Comparison of ENCODE assay signal across 14 cellular contexts in the genomic region with DNA sequence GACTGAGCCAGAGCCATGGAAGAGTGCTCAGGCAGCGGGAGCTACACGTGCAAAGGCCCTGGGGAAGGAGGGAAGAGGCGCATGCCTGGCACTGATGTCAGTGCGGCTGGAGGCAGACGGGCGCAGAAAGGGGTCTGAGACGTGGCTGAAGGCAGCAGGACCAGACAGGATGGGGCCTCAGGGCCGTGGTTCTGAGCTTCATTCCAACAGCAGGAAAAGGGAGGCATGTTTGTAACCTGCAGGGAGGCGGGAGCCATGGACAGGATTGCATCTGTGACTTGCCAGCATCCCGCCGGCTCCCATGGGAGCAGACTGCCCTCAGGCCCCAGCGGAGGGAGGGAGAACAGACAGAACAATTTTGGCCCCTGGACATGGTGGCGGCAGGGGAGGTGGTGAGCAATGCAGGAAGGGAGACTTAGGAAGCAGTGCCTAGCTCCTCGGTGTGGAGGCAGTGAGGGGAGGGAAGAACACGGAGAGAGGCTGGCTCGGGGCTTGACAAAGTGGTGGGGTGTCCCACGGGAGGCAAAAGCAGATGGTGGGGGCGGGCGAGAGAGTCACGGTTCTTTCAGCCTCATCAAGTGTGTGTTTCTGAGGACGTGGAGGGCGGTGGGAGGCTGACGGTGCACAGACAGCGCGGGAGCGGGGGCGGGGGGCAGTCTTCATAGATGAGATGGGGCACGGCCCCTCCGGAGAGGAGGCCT. TPM values are rescaled to one million over a fixed set of nuclear protein-coding genes. Genes with fewer than 3 reads are reported as not detected.
DNase-seq lines count a peak whose midpoint lies in the region; ATAC-seq and TF ChIP-seq lines count a peak whose summit lies in the region.
"Had no signal": no experiment of that assay in that cellular context is flagged by ENCODE, and none has a peak within 500 bp of the region (broad histone marks: within the 10 kb centered on the region; RNA-seq: fewer than 3 reads in every experiment).

No MANE protein-coding gene starts in this region.

- H3K36me3 ChIP-seq in BLaER1 (peaks cover 23% of the 10 kb centered on the region), HEK293 (ENCODE audit: control insufficient read depth in 2 of 2, insufficient read depth in 1 of 2, low read length in 2 of 2) (no peaks in the 10 kb centered on the region), stomach (no peaks in the 10 kb centered on the region)
- H3K36me3 ChIP-seq: pancreas had no signal

- POLR2A ChIA-PET in HEK293 (lab: Yijun Ruan, JAX) = no interaction called here
- POLR2A ChIA-PET in naive thymus-derived CD8-positive, alpha-beta T cell (lab: Charles Lee) = no interaction called here

- peak overlapping the region in 3 of 10 donors; percentile 47 to 78 (median 48) for H3K27ac Mint-ChIP-seq in naive thymus-derived CD8-positive, alpha-beta T cell
- H3K27ac Mint-ChIP-seq: activated naive CD8-positive, alpha-beta T cell treated with anti-CD3 and anti-CD28 coated beads, Interleukin-2, amount 50 U/mL, for 24 hours had no signal

- H3K36me3 Mint-ChIP-seq in naive thymus-derived CD8-positive, alpha-beta T cell = no peaks in the 10 kb centered on the region

- peak overlapping the region in 7 of 10 donors; percentile 2 to 43 (median 33) for H3K4me3 Mint-ChIP-seq in naive thymus-derived CD8-positive, alpha-beta T cell
- H3K4me3 Mint-ChIP-seq: activated naive CD8-positive, alpha-beta T cell treated with anti-CD3 and anti-CD28 coated beads, Interleukin-2, amount 50 U/mL, for 24 hours had no signal

- peaks cover 16 to 59% (median 43%) of the 10 kb centered on the region in 4 donors for H3K4me1 Mint-ChIP-seq in naive thymus-derived CD8-positive, alpha-beta T cell

- no peak for TF ChIP-seq POLR2A in stomach (IDR thresholded peaks at IDR 0.05)

- peak overlapping the region; percentile 100 for H3K4me2 ChIP-seq in BLaER1

- no peaks in the 10 kb centered on the region for H4K20me1 ChIP-seq in BLaER1

- DNase-seq in T1000 (lab: John Stamatoyannopoulos, UW) = peak; percentile 49
- no peak for DNase-seq in naive thymus-derived CD8-positive, alpha-beta T cell
- DNase-seq in stimulated activated CD4-positive, alpha-beta T cell treated with anti-CD3 and anti-CD28 coated beads, Interleukin-4, amount 100 ng/mL, for 24 hours = no peak
- no peak for DNase-seq in stomach
- DNase-seq in GM20000 (ENCODE audit: low spot score) = no peak
- DNase-seq in activated gamma-delta T cell treated with Interleukin-2 at 50 U/mL for 16 hours = no peak
- DNase-seq: activated naive CD8-positive, alpha-beta T cell treated with anti-CD3 and anti-CD28 coated beads, Interleukin-2, amount 50 U/mL, for 24 hours; mesenchymal stem cell; NCI-H1092 treated with DMSO at 0.1 percent for 48 hours; NCI-H446 had no signal

- ATAC-seq in naive thymus-derived CD8-positive, alpha-beta T cell = no peak
- ATAC-seq: activated naive CD8-positive, alpha-beta T cell treated with anti-CD3 and anti-CD28 coated beads, Interleukin-2, amount 50 U/mL, for 24 hours had no signal

- no peak for TF ChIP-seq EP300 in stomach (IDR thresholded peaks at IDR 0.05)

- H3K27me3 ChIP-seq in BLaER1 (no peaks in the 10 kb centered on the region), stomach (peaks cover 0 to 21% (median 10%) of the 10 kb centered on the region in 3 donors)
- H3K27me3 ChIP-seq: pancreas had no signal

- H3K4me3 ChIP-seq in BLaER1 (peak overlapping the region; percentile 66), HEK293 (ENCODE audit: low read depth, low read length) (no peak overlapping the region), stomach (no peak overlapping the region)
- H3K4me3 ChIP-seq: pancreas had no signal

- TF ChIP-seq CTCF in HEK293 (tag by site-specific recombination; IDR thresholded peaks at IDR 0.05) (no peak), stomach (IDR thresholded peaks at IDR 0.05) (no peak), GM20000 (IDR thresholded peaks at IDR 0.05; ENCODE audit: extremely low read depth, missing control alignments) (no peak)

- WGBS in stomach, 5 donors = 69 to 84% (median 79%) methylated on average over 28 to 29 of the region's 29 CpGs

- peak overlapping the region; percentile 78 for H3K9ac ChIP-seq in BLaER1

- CTCF ChIA-PET in HEK293 (lab: Yijun Ruan, JAX) = interaction anchor here (0.6 kb wide), 2 partner anchors 10 to 629 kb away, joined by 3 to 4 read pairs; no protein-coding TSS in a partner anchor

- H3K27me3 Mint-ChIP-seq in naive thymus-derived CD8-positive, alpha-beta T cell = peaks cover 0 to 10% (median 0%) of the 10 kb centered on the region in 5 donors
- H3K27me3 Mint-ChIP-seq: activated naive CD8-positive, alpha-beta T cell treated with anti-CD3 and anti-CD28 coated beads, Interleukin-2, amount 50 U/mL, for 24 hours had no signal

- intact Hi-C loops in stomach (cut with DNase I; ENCODE audit: low total_unique reads) = loop anchor here (5.0 kb wide), 1 partner anchor 51 kb away; no protein-coding TSS in a partner anchor

- H3K27ac ChIP-seq in BLaER1 (peak overlapping the region; percentile 97), HEK293 (ENCODE audit: extremely low read depth, low read depth, low read length) (no peak overlapping the region), stomach (no peak overlapping the region)
- H3K27ac ChIP-seq: pancreas, RWPE1 had no signal

- H3K4me1 ChIP-seq in BLaER1 (peaks cover 71% of the 10 kb centered on the region), HEK293 (ENCODE audit: control insufficient read depth, insufficient read depth, low read length) (no peaks in the 10 kb centered on the region), stomach (peaks cover 0 to 12% (median 3%) of the 10 kb centered on the region in 4 donors)

- H3K9me3 ChIP-seq in BLaER1 (peaks cover 40% of the 10 kb centered on the region), HEK293 (ENCODE audit: control insufficient read depth, insufficient read depth, low read depth, low read length) (no peaks in the 10 kb centered on the region), stomach (peaks cover 0 to 3% (median under 1%) of the 10 kb centered on the region in 4 donors)
- H3K9me3 ChIP-seq: pancreas had no signal

- H3K9me3 Mint-ChIP-seq in naive thymus-derived CD8-positive, alpha-beta T cell = peaks cover 0 to 2% (median 0%) of the 10 kb centered on the region in 9 donors
- H3K9me3 Mint-ChIP-seq: activated naive CD8-positive, alpha-beta T cell treated with anti-CD3 and anti-CD28 coated beads, Interleukin-2, amount 50 U/mL, for 24 hours had no signal

TF ChIP-seq in HEK293, 187 proteins besides CTCF, POLR2A, EP300 and RAD21:
- TF ChIP-seq ZNF341 (tag by site-specific recombination; IDR thresholded peaks at IDR 0.05; ENCODE audit: low read depth) (peak; percentile 86), ZNF169 (tag by site-specific recombination; IDR thresholded peaks at IDR 0.05) (no peak), ZNF623 (tag by site-specific recombination; IDR thresholded peaks at IDR 0.05) (peak; percentile 88), EGR2 (tag by site-specific recombination; IDR thresholded peaks at IDR 0.05; ENCODE audit: low read depth) (peak; percentile 73), ZNF24 (tag by site-specific recombination; IDR thresholded peaks at IDR 0.05) (no peak), ZIC2 (tag by site-specific recombination; IDR thresholded peaks at IDR 0.05) (peak; percentile 64), ZFHX2 (tag by site-specific recombination; conservative IDR thresholded peaks at IDR 0.05) (peak; percentile 74), ATF2 (tag by site-specific recombination; IDR thresholded peaks at IDR 0.05; ENCODE audit: low read depth) (no peak), WT1 (tag by site-specific recombination; IDR thresholded peaks at IDR 0.05) (no peak)

RNA-seq across cellular contexts. Expression of gene INF2, which starts 33.3 kb away (rescaled TPM):
- 100 to 1,000 TPM; 114 to 121 TPM for total RNA-seq in naive thymus-derived CD8-positive, alpha-beta T cell
- polyA plus RNA-seq in naive thymus-derived CD8-positive, alpha-beta T cell = 1 to 10 TPM; 1.8 to 7.6 (median 5.1) TPM
- total RNA-seq in stomach = 100 to 1,000 TPM in 4 of 5 donors, 10 to 100 TPM in 1; 45.9 to 385 (median 184) TPM
- polyA plus RNA-seq in stomach = 100 to 1,000 TPM in 1 of 3 donors, 10 to 100 TPM in 2; 74.7 to 113 (median 90.3) TPM

RNA-seq across cellular contexts. Expression of gene TMEM179, which starts 51.6 kb away (rescaled TPM):
- not detected for total RNA-seq in naive thymus-derived CD8-positive, alpha-beta T cell
- not detected for polyA plus RNA-seq in naive thymus-derived CD8-positive, alpha-beta T cell
- 1 to 10 TPM in 1 of 5 donors, under 1 TPM in 2, not detected in 2; 0.58 to 4.6 (median 0.92) TPM for total RNA-seq in stomach
- 1 to 10 TPM in 1 of 3 donors, under 1 TPM in 1, not detected in 1; 0.87 to 1.4 TPM for polyA plus RNA-seq in stomach
